15 cellular contexts compared by ENCODE assay signal in the genomic region with DNA sequence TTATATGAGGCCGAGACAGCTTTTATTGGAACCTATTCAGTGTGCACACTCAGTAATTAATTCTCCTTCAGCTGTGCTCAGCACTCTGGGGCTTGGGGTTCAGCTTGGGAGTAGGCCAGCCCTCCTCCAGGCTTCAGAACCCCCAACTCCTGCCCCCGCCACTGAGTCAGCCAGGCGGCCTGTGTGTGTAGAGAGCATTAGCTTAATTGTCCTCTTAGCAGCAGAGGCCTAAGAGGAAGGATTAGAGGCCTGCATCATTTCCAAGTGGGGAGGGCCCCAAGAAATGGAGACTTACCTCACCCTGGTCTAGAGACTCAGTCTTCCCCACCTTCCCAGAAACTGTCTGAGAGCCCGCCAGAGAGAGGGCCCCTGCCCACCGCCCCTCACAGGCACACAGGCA. TPM values are rescaled to one million over a fixed set of nuclear protein-coding genes. Genes with fewer than 3 reads are reported as not detected.
DNase-seq lines count a peak whose midpoint lies in the region; ATAC-seq and TF ChIP-seq lines count a peak whose summit lies in the region.
"Had no signal": no experiment of that assay in that cellular context is flagged by ENCODE, and none has a peak within 500 bp of the region (broad histone marks: within the 10 kb centered on the region; RNA-seq: fewer than 3 reads in every experiment).

No MANE protein-coding gene starts in this region.

- no peak for TF ChIP-seq POLR2A in spleen (IDR thresholded peaks at IDR 0.05)

- H3K9me3 ChIP-seq in HEK293 (ENCODE audit: control insufficient read depth, insufficient read depth, low read depth, low read length) (no peaks in the 10 kb centered on the region), spleen (no peaks in the 10 kb centered on the region)
- H3K9me3 ChIP-seq: MG63 had no signal

- H3K4me1 ChIP-seq in HEK293 (ENCODE audit: control insufficient read depth, insufficient read depth, low read length): peaks cover 3% of the 10 kb centered on the region; the same call in 1 of the 2 replicates
- peaks cover 0 to 16% (median 4%) of the 10 kb centered on the region in 6 donors for H3K4me1 ChIP-seq in spleen

- DNase-seq in activated CD4-positive, alpha-beta T cell treated with anti-CD3 and anti-CD28 coated beads, Interleukin-2, amount 10 ng/mL, durations not matched to agents 24 days and 14 days: no peak
- no peak for DNase-seq in activated CD4-positive, alpha-beta T cell treated with anti-CD3 and anti-CD28 coated beads for 48 hours
- peak; percentile 34 for DNase-seq in spleen
- DNase-seq in NCI-H2227 treated with DMSO at 0.1 percent for 48 hours (lab: John Stamatoyannopoulos, UW): no peak
- DNase-seq in omental fat pad (ENCODE audit: low spot score): no peak
- DNase-seq: CD4-positive, CD25-positive, alpha-beta regulatory T cell; DMS 273 treated with DMSO at 0.1 percent for 48 hours; IMR-90; KG1; MG63; NCI-H1105 treated with DMSO at 0.1 percent for 48 hours; NCI-H526 treated with DMSO at 0.1 percent for 48 hours; T-cell had no signal

- H3K27ac Mint-ChIP-seq in activated CD4-positive, alpha-beta T cell treated with anti-CD3 and anti-CD28 coated beads, Interleukin-2, amount 10 ng/mL, durations not matched to agents 24 days and 14 days: peak overlapping the region; percentile 60
- H3K27ac Mint-ChIP-seq in activated T-helper 17 cell treated with anti-CD3 and anti-CD28 coated beads, Interleukin-2, amount 50 U/mL, for 72 hours: peak overlapping the region; percentile 20
- H3K27ac Mint-ChIP-seq: CD4-positive, CD25-positive, alpha-beta regulatory T cell; T-cell had no signal

- peaks cover 0 to 52% of the 10 kb centered on the region in 2 experiments; a peak in 2 of 3 replicates for H3K36me3 ChIP-seq in HEK293 (ENCODE audit: control insufficient read depth in 2 of 2, insufficient read depth in 1 of 2, low read length in 2 of 2)
- peaks cover 0 to 87% (median 36%) of the 10 kb centered on the region in 6 donors for H3K36me3 ChIP-seq in spleen

- POLR2A ChIA-PET in HEK293 (lab: Yijun Ruan, JAX): interaction anchor here (1.2 kb wide), 1 partner anchor 29 kb away, joined by 4 read pairs; a partner anchor contains a TSS

- H3K36me3 Mint-ChIP-seq in activated CD4-positive, alpha-beta T cell treated with anti-CD3 and anti-CD28 coated beads, Interleukin-2, amount 10 ng/mL, durations not matched to agents 24 days and 14 days (ENCODE audit: low read depth): peaks cover 19% of the 10 kb centered on the region
- H3K36me3 Mint-ChIP-seq in activated T-helper 17 cell treated with anti-CD3 and anti-CD28 coated beads, Interleukin-2, amount 50 U/mL, for 72 hours (ENCODE audit: low read depth): peaks cover 46% of the 10 kb centered on the region

- H3K27me3 ChIP-seq in spleen (replicated peaks in 1 of 7): no peaks in the 10 kb centered on the region
- H3K27me3 ChIP-seq: MG63 had no signal

- 87 to 97% (median 92%) methylated on average over 5 of the region's 5 CpGs for WGBS in spleen, 5 donors

- TF ChIP-seq CTCF in HEK293 (tag by site-specific recombination; IDR thresholded peaks at IDR 0.05) (no peak), spleen (IDR thresholded peaks at IDR 0.05 in 8 of 11, conservative IDR thresholded peaks at IDR 0.05 in 3 of 11) (no peak), omental fat pad (IDR thresholded peaks at IDR 0.05) (no peak)

- H3K4me3 ChIP-seq in HEK293 (ENCODE audit: low read depth, low read length): no peak overlapping the region
- no peak overlapping the region for H3K4me3 ChIP-seq in spleen
- H3K4me3 ChIP-seq: MG63 had no signal

- CTCF ChIA-PET in HEK293 (lab: Yijun Ruan, JAX): no interaction called here

- H3K27ac ChIP-seq in HEK293 (ENCODE audit: extremely low read depth, low read depth, low read length) (no peak overlapping the region), spleen (no peak overlapping the region)

- no peak for ATAC-seq in activated T-helper 17 cell treated with anti-CD3 and anti-CD28 coated beads, Interleukin-2, amount 50 U/mL, for 72 hours (replicated peaks)
- ATAC-seq in omental fat pad (ENCODE audit: low FRiP score): no peak
- ATAC-seq: T-cell had no signal

- no peaks in the 10 kb centered on the region for H3K9me3 Mint-ChIP-seq in activated CD4-positive, alpha-beta T cell treated with anti-CD3 and anti-CD28 coated beads, Interleukin-2, amount 10 ng/mL, durations not matched to agents 24 days and 14 days
- H3K9me3 Mint-ChIP-seq in activated T-helper 17 cell treated with anti-CD3 and anti-CD28 coated beads, Interleukin-2, amount 50 U/mL, for 72 hours: no peaks in the 10 kb centered on the region
- H3K9me3 Mint-ChIP-seq: CD4-positive, CD25-positive, alpha-beta regulatory T cell; T-cell had no signal

- H3K27me3 Mint-ChIP-seq in activated CD4-positive, alpha-beta T cell treated with anti-CD3 and anti-CD28 coated beads, Interleukin-2, amount 10 ng/mL, durations not matched to agents 24 days and 14 days: no peaks in the 10 kb centered on the region
- H3K27me3 Mint-ChIP-seq in activated T-helper 17 cell treated with anti-CD3 and anti-CD28 coated beads, Interleukin-2, amount 50 U/mL, for 72 hours: no peaks in the 10 kb centered on the region
- H3K27me3 Mint-ChIP-seq: CD4-positive, CD25-positive, alpha-beta regulatory T cell; T-cell had no signal

- H3K4me3 Mint-ChIP-seq in activated CD4-positive, alpha-beta T cell treated with anti-CD3 and anti-CD28 coated beads, Interleukin-2, amount 10 ng/mL, durations not matched to agents 24 days and 14 days: no peak overlapping the region
- H3K4me3 Mint-ChIP-seq in activated T-helper 17 cell treated with anti-CD3 and anti-CD28 coated beads, Interleukin-2, amount 50 U/mL, for 72 hours: no peak overlapping the region
- H3K4me3 Mint-ChIP-seq: CD4-positive, CD25-positive, alpha-beta regulatory T cell; T-cell had no signal

- H3K4me1 Mint-ChIP-seq in activated CD4-positive, alpha-beta T cell treated with anti-CD3 and anti-CD28 coated beads, Interleukin-2, amount 10 ng/mL, durations not matched to agents 24 days and 14 days: peaks cover 8% of the 10 kb centered on the region
- H3K4me1 Mint-ChIP-seq in activated T-helper 17 cell treated with anti-CD3 and anti-CD28 coated beads, Interleukin-2, amount 50 U/mL, for 72 hours: no peaks in the 10 kb centered on the region

- intact Hi-C loops in activated CD4-positive, alpha-beta T cell treated with anti-CD3 and anti-CD28 coated beads, Interleukin-2, amount 10 ng/mL, durations not matched to agents 24 days and 14 days (cut with micrococcal nuclease): no loop called here
- intact Hi-C loops in spleen (cut with DNase I; ENCODE audit: low total_unique reads): no loop called here

TF ChIP-seq in HEK293, 187 proteins besides CTCF, POLR2A, EP300 and RAD21:
- TF ChIP-seq ZNF548 (tag by site-specific recombination; IDR thresholded peaks at IDR 0.05): no peak
- TF ChIP-seq, protein P1, sequence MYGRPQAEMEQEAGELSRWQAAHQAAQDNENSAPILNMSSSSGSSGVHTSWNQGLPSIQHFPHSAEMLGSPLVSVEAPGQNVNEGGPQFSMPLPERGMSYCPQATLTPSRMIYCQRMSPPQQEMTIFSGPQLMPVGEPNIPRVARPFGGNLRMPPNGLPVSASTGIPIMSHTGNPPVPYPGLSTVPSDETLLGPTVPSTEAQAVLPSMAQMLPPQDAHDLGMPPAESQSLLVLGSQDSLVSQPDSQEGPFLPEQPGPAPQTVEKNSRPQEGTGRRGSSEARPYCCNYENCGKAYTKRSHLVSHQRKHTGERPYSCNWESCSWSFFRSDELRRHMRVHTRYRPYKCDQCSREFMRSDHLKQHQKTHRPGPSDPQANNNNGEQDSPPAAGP (tag by site-specific recombination; IDR thresholded peaks at IDR 0.05): peak; percentile 64

RNA-seq across cellular contexts. Expression of a gene that starts 0.8 kb away (rescaled TPM):
- 4.3 and 4.8 TPM in 2 replicates for total RNA-seq in activated CD4-positive, alpha-beta T cell treated with anti-CD3 and anti-CD28 coated beads, Interleukin-2, amount 10 ng/mL, durations not matched to agents 24 days and 14 days
- 10 to 100 TPM in 1 of 2 donors, 1 to 10 TPM in 1; 4.5 to 17.3 TPM for total RNA-seq in activated T-helper 17 cell treated with anti-CD3 and anti-CD28 coated beads, Interleukin-2, amount 50 U/mL, for 72 hours
- total RNA-seq in spleen (1 to 10 TPM; 2.3 to 6.0 (median 2.8) TPM), omental fat pad (1 to 10 TPM in 2 of 4 donors, under 1 TPM in 2; 0.63 to 2.2 (median 1.3) TPM)
- 1 to 10 TPM; 1.6 to 2.6 (median 1.9) TPM for polyA plus RNA-seq in spleen

RNA-seq across cellular contexts. Expression of a gene that starts 6.6 kb away (rescaled TPM):
- 56.2 and 59.1 TPM in 2 replicates for total RNA-seq in activated CD4-positive, alpha-beta T cell treated with anti-CD3 and anti-CD28 coated beads, Interleukin-2, amount 10 ng/mL, durations not matched to agents 24 days and 14 days
- 100 to 1,000 TPM in 1 of 2 donors, 10 to 100 TPM in 1; 75.3 to 107 TPM for total RNA-seq in activated T-helper 17 cell treated with anti-CD3 and anti-CD28 coated beads, Interleukin-2, amount 50 U/mL, for 72 hours
- total RNA-seq in spleen (10 to 100 TPM; 33.4 to 74.2 (median 48.2) TPM), omental fat pad (100 to 1,000 TPM in 2 of 4 donors, 10 to 100 TPM in 2; 85.6 to 128 (median 99.3) TPM)
- polyA plus RNA-seq in spleen: 10 to 100 TPM; 23.5 to 56.6 (median 55.1) TPM

RNA-seq across cellular contexts. Expression of a gene that starts 13.7 kb away (rescaled TPM):
- 21.1 and 23.3 TPM in 2 replicates for total RNA-seq in activated CD4-positive, alpha-beta T cell treated with anti-CD3 and anti-CD28 coated beads, Interleukin-2, amount 10 ng/mL, durations not matched to agents 24 days and 14 days
- 10 to 100 TPM; 19.6 to 29.7 TPM for total RNA-seq in activated T-helper 17 cell treated with anti-CD3 and anti-CD28 coated beads, Interleukin-2, amount 50 U/mL, for 72 hours
- 10 to 100 TPM; 20.2 to 28.4 (median 25.6) TPM for total RNA-seq in spleen
- polyA plus RNA-seq in spleen: 10 to 100 TPM in 1 of 3 donors, 1 to 10 TPM in 2; 3.2 to 11.8 (median 3.3) TPM
- 10 to 100 TPM in 3 of 4 donors, 1 to 10 TPM in 1; 8.1 to 18.0 (median 11.9) TPM for total RNA-seq in omental fat pad

RNA-seq across cellular contexts. Expression of a gene that starts 13.9 kb away (rescaled TPM):
- 15.6 and 15.9 TPM in 2 replicates for total RNA-seq in activated CD4-positive, alpha-beta T cell treated with anti-CD3 and anti-CD28 coated beads, Interleukin-2, amount 10 ng/mL, durations not matched to agents 24 days and 14 days
- total RNA-seq in activated T-helper 17 cell treated with anti-CD3 and anti-CD28 coated beads, Interleukin-2, amount 50 U/mL, for 72 hours: 10 to 100 TPM; 15.1 to 19.4 TPM
- 10 to 100 TPM in 3 of 7 donors, 1 to 10 TPM in 4; 8.9 to 12.5 (median 9.2) TPM for total RNA-seq in spleen
- polyA plus RNA-seq in spleen: 1 to 10 TPM; 6.2 to 9.8 (median 6.4) TPM
- total RNA-seq in omental fat pad: 10 to 100 TPM in 2 of 4 donors, 1 to 10 TPM in 2; 7.4 to 13.9 (median 10.8) TPM

RNA-seq across cellular contexts. Expression of a gene that starts 20.2 kb away (rescaled TPM):
- 44.3 and 44.9 TPM in 2 replicates for total RNA-seq in activated CD4-positive, alpha-beta T cell treated with anti-CD3 and anti-CD28 coated beads, Interleukin-2, amount 10 ng/mL, durations not matched to agents 24 days and 14 days
- total RNA-seq in activated T-helper 17 cell treated with anti-CD3 and anti-CD28 coated beads, Interleukin-2, amount 50 U/mL, for 72 hours: 10 to 100 TPM; 48.6 to 98.3 TPM
- 10 to 100 TPM; 36.9 to 55.7 (median 40.2) TPM for total RNA-seq in spleen
- polyA plus RNA-seq in spleen: 10 to 100 TPM; 15.0 to 27.5 (median 17.4) TPM
- 10 to 100 TPM; 34.5 to 52.5 (median 43.4) TPM for total RNA-seq in omental fat pad
